12 cellular contexts compared by ENCODE assay signal in genomic region chr9:119844431-119844830, GRCh38.
DNase-seq lines count a peak whose midpoint lies in the region; ATAC-seq and TF ChIP-seq lines count a peak whose summit lies in the region.
"Had no signal": no experiment of that assay in that cellular context is flagged by ENCODE, and none has a peak within 500 bp of the region (broad histone marks: within the 10 kb centered on the region; RNA-seq: fewer than 3 reads in every experiment).

No MANE protein-coding gene starts in this region.

- intact Hi-C loops in MCF 10A (cut with micrococcal nuclease) = no loop called here

- no peaks in the 10 kb centered on the region for H3K36me3 Mint-ChIP-seq in MCF 10A (ENCODE audit: insufficient read depth, unreplicated experiment)
- H3K36me3 Mint-ChIP-seq: CD8-positive, alpha-beta memory T cell; IgD-negative memory B cell had no signal

- peak; percentile 65 for DNase-seq in NCI-H2171 treated with DMSO at 0.1 percent for 48 hours (lab: John Stamatoyannopoulos, UW)
- DNase-seq in NCI-H2171 (lab: John Stamatoyannopoulos, UW) = no peak
- DNase-seq in NCI-H82 treated with DMSO at 0.1 percent for 48 hours (lab: John Stamatoyannopoulos, UW; ENCODE audit: unreplicated experiment) = peak; percentile 69
- DNase-seq in inferior parietal cortex (ENCODE audit: extremely low spot score) = peak; percentile 27
- no peak for DNase-seq in ACHN
- no peak for DNase-seq in MCF 10A (ENCODE audit: unreplicated experiment)
- DNase-seq: AML-193; Caco-2; CD8-positive, alpha-beta memory T cell had no signal

- no TSS peak for BruUV-seq in MCF 10A (replicated peaks; lab: Mats Ljungman, UMichigan)

- in situ Hi-C loops in ACHN (cut with HindIII; ENCODE audit: low pct_ligation_motif_present, low pct_unique_long_range_greater_than_20kb, low sequenced_read_pairs) = no loop called here

- CTCF ChIA-PET in MCF 10A (lab: Yijun Ruan, JAX) = no interaction called here

- ATAC-seq in GM21619 (IDR thresholded peaks at IDR 0.05; ENCODE audit: unreplicated experiment) = no peak
- ATAC-seq: GM12878 had no signal

- peaks cover 37% of the 10 kb centered on the region for H3K9me3 Mint-ChIP-seq in MCF 10A (ENCODE audit: unreplicated experiment)

- H3K4me3 Mint-ChIP-seq in MCF 10A (ENCODE audit: unreplicated experiment) = no peak overlapping the region
- H3K4me3 Mint-ChIP-seq: CD8-positive, alpha-beta memory T cell; IgD-negative memory B cell had no signal

- H3K27ac Mint-ChIP-seq in MCF 10A (ENCODE audit: low read depth, unreplicated experiment) = no peak overlapping the region
- H3K27ac Mint-ChIP-seq: IgD-negative memory B cell had no signal

- POLR2A ChIA-PET in MCF 10A (lab: Yijun Ruan, JAX) = no interaction called here

- TF ChIP-seq CTCF in MCF 10A (IDR thresholded peaks at IDR 0.05; ENCODE audit: unreplicated experiment) = no peak

- H3K4me1 Mint-ChIP-seq in MCF 10A (ENCODE audit: insufficient read depth, unreplicated experiment) = no peaks in the 10 kb centered on the region
- H3K4me1 Mint-ChIP-seq: CD8-positive, alpha-beta memory T cell; IgD-negative memory B cell had no signal

- H3K27me3 Mint-ChIP-seq in MCF 10A (ENCODE audit: insufficient read depth, unreplicated experiment) = no peaks in the 10 kb centered on the region
- H3K27me3 Mint-ChIP-seq: CD8-positive, alpha-beta memory T cell; IgD-negative memory B cell had no signal

Comparison
In these comparisons a context has a peak if more than half of its experiments do, and no peak if none do; other contexts are left out.
1. DNase-seq: peak in NCI-H2171 treated with DMSO at 0.1 percent for 48 hours (single experiment), NCI-H82 treated with DMSO at 0.1 percent for 48 hours (single experiment) and inferior parietal cortex (single experiment); none in NCI-H2171 (single experiment), ACHN (single experiment) and MCF 10A (single experiment).